ENCODE assay signal across 22 cellular contexts in genomic region chr18:37457337-37457736, GRCh38.
DNase-seq lines count a peak whose midpoint lies in the region; ATAC-seq, FAIRE-seq and TF ChIP-seq lines count a peak whose summit lies in the region.
"Had no signal": no experiment of that assay in that cellular context is flagged by ENCODE, and none has a peak within 500 bp of the region (broad histone marks: within the 10 kb centered on the region; RNA-seq: fewer than 3 reads in every experiment).

No MANE protein-coding gene starts in this region.

- H3K79me2 ChIP-seq in HepG2 (ENCODE audit: insufficient read depth, low read length) (no peaks in the 10 kb centered on the region), neural progenitor cell (ENCODE audit: low read depth) (no peaks in the 10 kb centered on the region)

- BruUV-seq in HepG2 (replicated peaks; lab: Mats Ljungman, UMichigan) = no TSS peak

- H3K9me3 Mint-ChIP-seq in neural progenitor cell = peaks cover 3% of the 10 kb centered on the region
- H3K9me3 Mint-ChIP-seq: GM23338, HFFc6 had no signal

- H3K27ac Mint-ChIP-seq in neural progenitor cell = peak overlapping the region; percentile 76
- H3K27ac Mint-ChIP-seq: CD14-positive monocyte; CD4-positive, alpha-beta memory T cell; GM23338; HFFc6; IgD-negative memory B cell had no signal

- TF ChIP-seq RAD21 in liver (IDR thresholded peaks at IDR 0.05) = no peak
- TF ChIP-seq RAD21 in HepG2 (CRISPR knock-in tag; IDR thresholded peaks at IDR 0.05) = no peak

- H3K27me3 ChIP-seq in liver (ENCODE audit: control insufficient read depth in 4 of 4, insufficient read depth in 4 of 4, low read length in 3 of 4) = peaks cover 0 to 2% (median 0%) of the 10 kb centered on the region in 4 donors
- H3K27me3 ChIP-seq in HepG2 (ENCODE audit: control insufficient read depth in 1 of 2, insufficient read depth in 2 of 2, low read length in 2 of 2) = peaks cover 5 to 16% of the 10 kb centered on the region in 2 experiments; a peak in 3 of 5 replicates
- no peaks in the 10 kb centered on the region for H3K27me3 ChIP-seq in neural progenitor cell
- H3K27me3 ChIP-seq: BLaER1 had no signal

- peaks cover 21% of the 10 kb centered on the region for H3K4me1 Mint-ChIP-seq in neural progenitor cell
- H3K4me1 Mint-ChIP-seq: CD14-positive monocyte; CD4-positive, alpha-beta memory T cell; IgD-negative memory B cell had no signal

- H2AFZ ChIP-seq in HepG2 (ENCODE audit: low read length) (no peak overlapping the region), neural progenitor cell (replicated peaks) (no peak overlapping the region)
- H2AFZ ChIP-seq: GM23338 had no signal

- DNase-seq in HepG2 (ENCODE audit: low spot score) (no peak), left kidney (ENCODE audit: low read depth, low spot score) (peak; percentile 48), neural progenitor cell (ENCODE audit: low spot score) (peak; percentile 81), cerebellum (ENCODE audit: low spot score) (no peak), UCSD-AML1 (lab: John Stamatoyannopoulos, UW; ENCODE audit: unreplicated experiment) (no peak)
- DNase-seq: 8988T; Calu3; CD4-positive, alpha-beta memory T cell; DMS79 treated with DMSO at 0.1 percent for 48 hours; H7; HFFc6 had no signal

- no peaks in the 10 kb centered on the region for H3K9me3 ChIP-seq in liver (ENCODE audit: control insufficient read depth in 4 of 4, low read length in 3 of 4)
- no peaks in the 10 kb centered on the region for H3K9me3 ChIP-seq in HepG2 (ENCODE audit: low read length)
- no peaks in the 10 kb centered on the region for H3K9me3 ChIP-seq in neural progenitor cell (ENCODE audit: low read depth)
- H3K9me3 ChIP-seq: BLaER1 had no signal

- CTCF ChIA-PET in HepG2 (lab: Yijun Ruan, JAX; ENCODE audit: low intra/inter-chr PET ratio, low total read pairs) = no interaction called here

- TF ChIP-seq POLR2A in HepG2 (IDR thresholded peaks at IDR 0.05; ENCODE audit: insufficient read depth in 1 of 2, low read depth in 2 of 2, low read length in 2 of 2) = no peak

- FAIRE-seq in HepG2 (lab: Jason Lieb, UNC) = no peak
- FAIRE-seq: GM12891, GM19239, HTR-8/SVneo had no signal

- H3K4me3 Mint-ChIP-seq in neural progenitor cell = no peak overlapping the region
- H3K4me3 Mint-ChIP-seq: CD14-positive monocyte, GM23338, HFFc6, IgD-negative memory B cell had no signal

- TF ChIP-seq CTCF in liver (IDR thresholded peaks at IDR 0.05; ENCODE audit: low read depth, low read length, missing input control) = no peak
- no peak for TF ChIP-seq CTCF in HepG2 (CRISPR knock-in tag; IDR thresholded peaks at IDR 0.05)
- TF ChIP-seq CTCF in neural progenitor cell (IDR thresholded peaks at IDR 0.05) = no peak

- 55% methylated on average over 3 of the region's 3 CpGs for WGBS in liver
- WGBS in HepG2 (ENCODE audit: low lambda C conversion rate) = 23% methylated on average over 2 of the region's 3 CpGs

- ATAC-seq in HepG2 (no peak), HG03439 (IDR thresholded peaks at IDR 0.05; ENCODE audit: unreplicated experiment) (no peak), GM21447 (IDR thresholded peaks at IDR 0.05; ENCODE audit: unreplicated experiment) (no peak)
- ATAC-seq: GM23338, HCT116 had no signal

- no peaks in the 10 kb centered on the region for H4K20me1 ChIP-seq in HepG2 (ENCODE audit: insufficient read depth, low read length)
- H4K20me1 ChIP-seq in neural progenitor cell (ENCODE audit: low read depth) = no peaks in the 10 kb centered on the region
- H4K20me1 ChIP-seq: BLaER1 had no signal

- no peak overlapping the region for H3K4me3 ChIP-seq in liver (ENCODE audit: low read depth in 1 of 3, low read length in 3 of 3)
- no peak overlapping the region for H3K4me3 ChIP-seq in HepG2 (replicated peaks in 1 of 3; ENCODE audit: insufficient read depth in 1 of 3, low read depth in 2 of 3, low read length in 3 of 3)
- H3K4me3 ChIP-seq in neural progenitor cell = no peak overlapping the region
- H3K4me3 ChIP-seq: BLaER1, GM23338 had no signal

- H3K9ac ChIP-seq in liver (ENCODE audit: low read depth in 1 of 2, low read length in 2 of 2) = no peak overlapping the region
- no peak overlapping the region for H3K9ac ChIP-seq in HepG2 (ENCODE audit: insufficient read depth, low read depth, low read length)
- no peak overlapping the region for H3K9ac ChIP-seq in neural progenitor cell
- H3K9ac ChIP-seq: BLaER1 had no signal

- H3K27ac ChIP-seq in liver (ENCODE audit: low read depth in 1 of 2, low read length in 2 of 2) (no peak overlapping the region), HepG2 (ENCODE audit: extremely low read length, insufficient read depth, low read length) (no peak overlapping the region), neural progenitor cell (no peak overlapping the region)
- H3K27ac ChIP-seq: BLaER1 had no signal

- POLR2A ChIA-PET in HepG2 (lab: Yijun Ruan, JAX) = no interaction called here

- in situ Hi-C loops in HepG2 (cut with HindIII; ENCODE audit: extremely low pct_ligation_motif_present, low pct_unique_long_range_greater_than_20kb) = no loop called here

- peaks cover 8% of the 10 kb centered on the region for H3K27me3 Mint-ChIP-seq in neural progenitor cell (ENCODE audit: insufficient read depth, low read depth)

- peaks cover 2% of the 10 kb centered on the region for H3F3A ChIP-seq in neural progenitor cell (ENCODE audit: low read depth)

- H3K4me2 ChIP-seq in HepG2 (ENCODE audit: low read depth, low read length) (no peak overlapping the region), neural progenitor cell (peak overlapping the region; percentile 39)
- H3K4me2 ChIP-seq: BLaER1, GM23338 had no signal

- H3K4me1 ChIP-seq in liver (ENCODE audit: control insufficient read depth in 4 of 4, insufficient read depth in 4 of 4, low read length in 3 of 4) (peaks cover 0 to 2% (median 0%) of the 10 kb centered on the region in 4 donors), HepG2 (ENCODE audit: insufficient read depth, low read length) (no peaks in the 10 kb centered on the region), neural progenitor cell (peaks cover 17% of the 10 kb centered on the region)

- no peaks in the 10 kb centered on the region for H3K36me3 ChIP-seq in liver (ENCODE audit: control insufficient read depth in 4 of 4, insufficient read depth in 3 of 4, low read depth in 1 of 4, low read length in 3 of 4)
- no peaks in the 10 kb centered on the region for H3K36me3 ChIP-seq in HepG2 (replicated peaks in 1 of 2; ENCODE audit: control insufficient read depth in 1 of 2, insufficient read depth in 2 of 2, low read length in 2 of 2)
- no peaks in the 10 kb centered on the region for H3K36me3 ChIP-seq in neural progenitor cell
- H3K36me3 ChIP-seq: BLaER1 had no signal

- intact Hi-C loops in HepG2 (cut with micrococcal nuclease; ENCODE audit: unreplicated experiment) = no loop called here

- TF ChIP-seq EP300 in HepG2 (IDR thresholded peaks at IDR 0.05; ENCODE audit: low read depth in 2 of 2, low read length in 2 of 2) (no peak), HepG2 (CRISPR knock-in tag; IDR thresholded peaks at IDR 0.05; ENCODE audit: borderline replicate concordance) (no peak)

- no peaks in the 10 kb centered on the region for H3K36me3 Mint-ChIP-seq in neural progenitor cell
- H3K36me3 Mint-ChIP-seq: CD14-positive monocyte; CD4-positive, alpha-beta memory T cell; IgD-negative memory B cell had no signal

TF ChIP-seq in liver, 16 proteins besides CTCF, POLR2A, EP300 and RAD21:
- TF ChIP-seq NR2F2 (IDR thresholded peaks at IDR 0.05) = peak; percentile 64
- no peak for TF ChIP-seq TAF1 (conservative IDR thresholded peaks at IDR 0.05)
TF ChIP-seq in liver: peak in this region for 1.

TF ChIP-seq in HepG2, 621 proteins besides CTCF, POLR2A, EP300 and RAD21 (continues in another document):
- TF ChIP-seq AHR (CRISPR knock-in tag; IDR thresholded peaks at IDR 0.05) (no peak), ZNF781 (CRISPR knock-in tag; IDR thresholded peaks at IDR 0.05; ENCODE audit: borderline replicate concordance, not compliant biosample characterization) (no peak), ZNF598 (CRISPR knock-in tag; IDR thresholded peaks at IDR 0.05; ENCODE audit: borderline replicate concordance) (no peak), SOX6 (IDR thresholded peaks at IDR 0.05) (no peak), SOX6 (CRISPR knock-in tag; IDR thresholded peaks at IDR 0.05) (no peak), ZKSCAN1 (IDR thresholded peaks at IDR 0.05; ENCODE audit: low read length) (no peak), CBFB (CRISPR knock-in tag; IDR thresholded peaks at IDR 0.05) (no peak), ATF5 (CRISPR knock-in tag; IDR thresholded peaks at IDR 0.05; ENCODE audit: low read depth) (no peak), RELA (CRISPR knock-in tag; IDR thresholded peaks at IDR 0.05) (no peak), ZBTB3 (CRISPR knock-in tag; IDR thresholded peaks at IDR 0.05; ENCODE audit: borderline replicate concordance, low read depth) (no peak), ELF1 (CRISPR knock-in tag; IDR thresholded peaks at IDR 0.05) (no peak), ZNF777 (CRISPR knock-in tag; IDR thresholded peaks at IDR 0.05) (no peak)

Comparison
In these comparisons a context has a peak if more than half of its experiments do, and no peak if none do; other contexts are left out.
1. DNase-seq: peak in left kidney (single experiment) and neural progenitor cell (single experiment); none in HepG2 (single experiment), cerebellum (single experiment) and UCSD-AML1 (single experiment).